ENCODE assay signal across 13 cellular contexts in genomic region chr19:16620584-16620983, GRCh38.
"Had no signal": no experiment of that assay in that cellular context is flagged by ENCODE, and none has a peak within 500 bp of the region (broad histone marks: within the 10 kb centered on the region; RNA-seq: fewer than 3 reads in every experiment).

No MANE protein-coding gene starts in this region.

- FAIRE-seq: astrocyte, endometrium had no signal

- H3K27me3 ChIP-seq: dorsolateral prefrontal cortex, esophagus muscularis mucosa, stomach, tibial nerve had no signal

- DNase-seq: activated CD4-positive, alpha-beta T cell treated with anti-CD3 and anti-CD28 coated beads, Interleukin-2, amount 50 U/mL, for 4 hours; activated CD8-positive, alpha-beta memory T cell treated with anti-CD3 and anti-CD28 coated beads, Interleukin-2, amount 50 U/mL, for 48 hours; activated naive CD4-positive, alpha-beta T cell treated with anti-CD3 and anti-CD28 coated beads for 36 hours; dorsolateral prefrontal cortex; left cardiac atrium; mammary epithelial cell; stimulated activated CD4-positive, alpha-beta T cell treated with anti-CD3 and anti-CD28 coated beads, Interleukin-15, amount 100 ng/mL, for 24 hours; stimulated activated CD4-positive, alpha-beta T cell treated with anti-CD3 and anti-CD28 coated beads, Interleukin-4, amount 100 ng/mL, for 24 hours; stomach had no signal

- H3K27ac ChIP-seq: esophagus muscularis mucosa, stomach, tibial nerve had no signal

- H3K9me3 ChIP-seq: esophagus muscularis mucosa, stomach, tibial nerve had no signal

- H3K4me3 ChIP-seq: dorsolateral prefrontal cortex, esophagus muscularis mucosa, stomach, tibial nerve had no signal
